ENCODE assay signal across 17 cellular contexts in genomic region chr10:117420768-117421167, GRCh38. TPM values are rescaled to one million over a fixed set of nuclear protein-coding genes. Genes with fewer than 3 reads are reported as not detected.
A peak's percentile ranks its signal among the peaks of the same experiment; 100 is the strongest.
DNase-seq lines count a peak whose midpoint lies in the region; ATAC-seq, FAIRE-seq and TF ChIP-seq lines count a peak whose summit lies in the region.
"Had no signal": no experiment of that assay in that cellular context is flagged by ENCODE, and none has a peak within 500 bp of the region (broad histone marks: within the 10 kb centered on the region; RNA-seq: fewer than 3 reads in every experiment).

No MANE protein-coding gene starts in this region.

- H3K4me1 ChIP-seq in HepG2 (ENCODE audit: insufficient read depth, low read length), result peaks cover 16% of the 10 kb centered on the region
- H3K4me1 ChIP-seq in right lobe of liver, result no peaks in the 10 kb centered on the region
- H3K4me1 ChIP-seq in H1 (replicated peaks in 1 of 4; ENCODE audit: control insufficient read depth in 3 of 4, insufficient read depth in 4 of 4, low read length in 3 of 4), result peaks cover 0 to 10% (median 7%) of the 10 kb centered on the region in 4 experiments; a peak in 5 of 7 replicates
- peaks cover 27% of the 10 kb centered on the region for H3K4me1 ChIP-seq in parathyroid adenoma
- H3K4me1 ChIP-seq in body of pancreas, result no peaks in the 10 kb centered on the region
- H3K4me1 ChIP-seq in tibial artery, result no peaks in the 10 kb centered on the region

- H3K9ac ChIP-seq in HepG2 (ENCODE audit: insufficient read depth, low read depth, low read length) (no peak overlapping the region), H1 (replicated peaks in 1 of 4; ENCODE audit: extremely low read depth in 1 of 4, low read depth in 3 of 4, low read length in 3 of 4) (no peak overlapping the region), parathyroid adenoma (no peak overlapping the region)
- H3K9ac ChIP-seq: BLaER1 treated with 17β-estradiol and CSF1 and Interleukin-3, amounts not matched to agents 10 nM and 100 nM had no signal

- H3K27me3 ChIP-seq in HepG2 (ENCODE audit: control insufficient read depth in 1 of 2, insufficient read depth in 2 of 2, low read length in 2 of 2), result no peaks in the 10 kb centered on the region; a peak in 1 of 5 replicates
- no peaks in the 10 kb centered on the region for H3K27me3 ChIP-seq in right lobe of liver
- H3K27me3 ChIP-seq in H1 (replicated peaks in 1 of 4; ENCODE audit: control insufficient read depth in 3 of 4, extremely low read depth in 1 of 4, insufficient read depth in 3 of 4, low read length in 3 of 4), result no peaks in the 10 kb centered on the region
- no peaks in the 10 kb centered on the region for H3K27me3 ChIP-seq in parathyroid adenoma (ENCODE audit: control insufficient read depth, insufficient read depth, low read length)
- no peaks in the 10 kb centered on the region for H3K27me3 ChIP-seq in body of pancreas
- H3K27me3 ChIP-seq in tibial artery, result peaks cover 0 to 9% of the 10 kb centered on the region in 2 donors
- H3K27me3 ChIP-seq: BLaER1 treated with 17β-estradiol and CSF1 and Interleukin-3, amounts not matched to agents 10 nM and 100 nM had no signal

- H2AK5ac ChIP-seq in H1 (ENCODE audit: low read depth, low read length), result no peak overlapping the region

- TF ChIP-seq CTCF in HepG2 (CRISPR knock-in tag; IDR thresholded peaks at IDR 0.05) (no peak), right lobe of liver (IDR thresholded peaks at IDR 0.05) (no peak), H1 (IDR thresholded peaks at IDR 0.05; ENCODE audit: control extremely low read depth in 1 of 3, insufficient read depth in 1 of 3, low read depth in 1 of 3, low read length in 3 of 3) (no peak), parathyroid adenoma (IDR thresholded peaks at IDR 0.05) (no peak), body of pancreas (IDR thresholded peaks at IDR 0.05) (no peak), tibial artery (IDR thresholded peaks at IDR 0.05) (no peak)

- FAIRE-seq in HepG2 (lab: Jason Lieb, UNC), result no peak
- no peak for FAIRE-seq in H1 (lab: Jason Lieb, UNC)
- FAIRE-seq: G401.6, GM12891, GM19239 had no signal

- no peak overlapping the region for H3K4me3 ChIP-seq in HepG2 (replicated peaks in 1 of 3; ENCODE audit: insufficient read depth in 1 of 3, low read depth in 2 of 3, low read length in 3 of 3)
- H3K4me3 ChIP-seq in right lobe of liver, result no peak overlapping the region
- no peak overlapping the region for H3K4me3 ChIP-seq in H1 (ENCODE audit: extremely low read depth in 1 of 4, insufficient read depth in 2 of 4, low read depth in 3 of 4, low read length in 4 of 4)
- H3K4me3 ChIP-seq in parathyroid adenoma (ENCODE audit: low read depth, low read length), result no peak overlapping the region
- H3K4me3 ChIP-seq in body of pancreas, result no peak overlapping the region
- no peak overlapping the region for H3K4me3 ChIP-seq in tibial artery
- H3K4me3 ChIP-seq: BLaER1 treated with 17β-estradiol and CSF1 and Interleukin-3, amounts not matched to agents 10 nM and 100 nM; HAP-1 had no signal

- no peak overlapping the region for H3K4ac ChIP-seq in H1 (replicated peaks; ENCODE audit: insufficient read length, low read depth, low read length)

- intact Hi-C loops in HepG2 (cut with micrococcal nuclease; ENCODE audit: unreplicated experiment) (no loop called here), right lobe of liver (cut with DNase I) (no loop called here), body of pancreas (cut with DNase I) (no loop called here), tibial artery (cut with DNase I; ENCODE audit: low total_unique reads) (no loop called here)

- H4K91ac ChIP-seq in H1 (replicated peaks; ENCODE audit: insufficient read length, low read length), result no peak overlapping the region

- no peak overlapping the region for H3K18ac ChIP-seq in H1 (ENCODE audit: extremely low read depth, low read length)

- H2BK20ac ChIP-seq in H1 (ENCODE audit: low read length), result no peak overlapping the region

- DNase-seq in HepG2 (ENCODE audit: low spot score) (no peak), right lobe of liver (no peak), H1 (ENCODE audit: low read depth in 1 of 2, low spot score in 2 of 2) (no peak), mesenteric fat pad (ENCODE audit: low spot score) (peak; percentile 57), body of pancreas (no peak), tibial artery (no peak)
- DNase-seq: CD4-positive, CD25-positive, alpha-beta regulatory T cell; CD8-positive, alpha-beta memory T cell; COR-L47; DMS 273 treated with DMSO at 0.1 percent for 48 hours had no signal

- H3K36me3 ChIP-seq in HepG2 (replicated peaks in 1 of 2; ENCODE audit: control insufficient read depth in 1 of 2, insufficient read depth in 2 of 2, low read length in 2 of 2), result no peaks in the 10 kb centered on the region
- H3K36me3 ChIP-seq in right lobe of liver, result no peaks in the 10 kb centered on the region
- no peaks in the 10 kb centered on the region for H3K36me3 ChIP-seq in H1 (ENCODE audit: control insufficient read depth in 2 of 4, insufficient read depth in 4 of 4, low read length in 3 of 4)
- no peaks in the 10 kb centered on the region for H3K36me3 ChIP-seq in parathyroid adenoma (ENCODE audit: control insufficient read depth, insufficient read depth, low read length)
- no peaks in the 10 kb centered on the region for H3K36me3 ChIP-seq in body of pancreas (replicated peaks in 1 of 2; ENCODE audit: insufficient read depth in 1 of 2, low read depth in 2 of 2)
- no peaks in the 10 kb centered on the region for H3K36me3 ChIP-seq in tibial artery
- H3K36me3 ChIP-seq: BLaER1 treated with 17β-estradiol and CSF1 and Interleukin-3, amounts not matched to agents 10 nM and 100 nM; HAP-1 had no signal

- TF ChIP-seq EP300 in HepG2 (IDR thresholded peaks at IDR 0.05; ENCODE audit: low read depth in 2 of 2, low read length in 2 of 2) (no peak), HepG2 (CRISPR knock-in tag; IDR thresholded peaks at IDR 0.05; ENCODE audit: borderline replicate concordance) (no peak), H1 (IDR thresholded peaks at IDR 0.05; ENCODE audit: borderline replicate concordance in 1 of 2, low read depth in 2 of 2, low read length in 2 of 2) (no peak)

- H2BK120ac ChIP-seq in H1 (replicated peaks; ENCODE audit: low read depth, low read length), result no peak overlapping the region

- peak overlapping the region; percentile 50; the same call in 1 of the 2 replicates for H2BK12ac ChIP-seq in H1 (ENCODE audit: low read depth, low read length)

- no peaks in the 10 kb centered on the region for H3K23me2 ChIP-seq in H1 (ENCODE audit: low read depth, low read length)

- H3K23ac ChIP-seq in H1 (ENCODE audit: insufficient read length), result no peak overlapping the region

- H2BK15ac ChIP-seq in H1 (ENCODE audit: low read length), result no peak overlapping the region

- BruUV-seq in HepG2 (replicated peaks; lab: Mats Ljungman, UMichigan), result no TSS peak

- H4K5ac ChIP-seq in H1 (ENCODE audit: insufficient read length, low read depth, low read length), result no peak overlapping the region

- in situ Hi-C loops in HepG2 (cut with HindIII; ENCODE audit: extremely low pct_ligation_motif_present, low pct_unique_long_range_greater_than_20kb), result no loop called here

- H4K8ac ChIP-seq in H1 (ENCODE audit: extremely low read depth, insufficient read depth, low read length), result no peak overlapping the region; the same call in 1 of the 2 replicates

- no peak for ATAC-seq in HepG2
- ATAC-seq in right lobe of liver, result no peak
- ATAC-seq in body of pancreas, result no peak
- no peak for ATAC-seq in HG03039 (IDR thresholded peaks at IDR 0.05; ENCODE audit: unreplicated experiment)

- H2AFZ ChIP-seq in HepG2 (ENCODE audit: low read length) (no peak overlapping the region), H1 (ENCODE audit: low read length) (no peak overlapping the region), parathyroid adenoma (peak overlapping the region; percentile 46)

- no peak overlapping the region for H3K27ac ChIP-seq in HepG2 (ENCODE audit: extremely low read length, insufficient read depth, low read length)
- H3K27ac ChIP-seq in right lobe of liver, result no peak overlapping the region
- no peak overlapping the region for H3K27ac ChIP-seq in H1 (ENCODE audit: low read depth, low read length)
- peak overlapping the region; percentile 63 for H3K27ac ChIP-seq in parathyroid adenoma
- no peak overlapping the region for H3K27ac ChIP-seq in body of pancreas
- H3K27ac ChIP-seq in tibial artery, result no peak overlapping the region
- H3K27ac ChIP-seq: BLaER1 treated with 17β-estradiol and CSF1 and Interleukin-3, amounts not matched to agents 10 nM and 100 nM had no signal

- no peak overlapping the region for H2BK5ac ChIP-seq in H1 (ENCODE audit: low read depth, low read length)

- H3K9me3 ChIP-seq in HepG2 (ENCODE audit: low read length), result no peaks in the 10 kb centered on the region
- no peaks in the 10 kb centered on the region for H3K9me3 ChIP-seq in right lobe of liver
- no peaks in the 10 kb centered on the region; a peak in 1 of 4 replicates for H3K9me3 ChIP-seq in H1 (ENCODE audit: insufficient read depth in 2 of 2, low read depth in 1 of 2, low read length in 1 of 2)
- H3K9me3 ChIP-seq in parathyroid adenoma (ENCODE audit: control insufficient read depth, low read length), result no peaks in the 10 kb centered on the region
- H3K9me3 ChIP-seq in body of pancreas, result peaks cover 0 to 10% (median 0%) of the 10 kb centered on the region in 3 donors
- H3K9me3 ChIP-seq in tibial artery, result peaks cover 0 to 5% (median 4%) of the 10 kb centered on the region in 3 donors
- H3K9me3 ChIP-seq: HAP-1 had no signal

- CTCF ChIA-PET in HepG2 (lab: Yijun Ruan, JAX; ENCODE audit: low intra/inter-chr PET ratio, low total read pairs), result no interaction called here
- CTCF ChIA-PET in H1 (lab: Charles Lee; ENCODE audit: partially characterized antibody), result interaction anchor here (0.6 to 1.9 kb wide), 4 partner anchors 13 to 31 kb away, joined by 3 to 4 read pairs (median 4); no protein-coding TSS in a partner anchor

- H3K14ac ChIP-seq in H1 (ENCODE audit: insufficient read length), result no peak overlapping the region

- H3K79me2 ChIP-seq in HepG2 (ENCODE audit: insufficient read depth, low read length), result no peaks in the 10 kb centered on the region
- H3K79me2 ChIP-seq in H1 (ENCODE audit: control insufficient read depth in 1 of 2, insufficient read depth in 2 of 2, low read length in 2 of 2), result no peaks in the 10 kb centered on the region
- no peaks in the 10 kb centered on the region for H3K79me2 ChIP-seq in parathyroid adenoma

- H3K4me2 ChIP-seq in HepG2 (ENCODE audit: low read depth, low read length) (no peak overlapping the region), H1 (ENCODE audit: insufficient read depth in 1 of 2, low read depth in 2 of 2, low read length in 2 of 2) (no peak overlapping the region), parathyroid adenoma (ENCODE audit: low read length) (no peak overlapping the region)
- H3K4me2 ChIP-seq: BLaER1 treated with 17β-estradiol and CSF1 and Interleukin-3, amounts not matched to agents 10 nM and 100 nM had no signal

- TF ChIP-seq POLR2A in HepG2 (IDR thresholded peaks at IDR 0.05; ENCODE audit: insufficient read depth in 1 of 2, low read depth in 2 of 2, low read length in 2 of 2) (no peak), right lobe of liver (IDR thresholded peaks at IDR 0.05) (no peak), H1 (IDR thresholded peaks at IDR 0.05; ENCODE audit: control extremely low read depth in 1 of 2, low read depth in 2 of 2, low read length in 2 of 2) (no peak), body of pancreas (IDR thresholded peaks at IDR 0.05) (no peak)

- H4K20me1 ChIP-seq in HepG2 (ENCODE audit: insufficient read depth, low read length) (no peaks in the 10 kb centered on the region), H1 (replicated peaks in 1 of 2; ENCODE audit: control insufficient read depth in 1 of 2, insufficient read depth in 2 of 2, low read length in 2 of 2) (no peaks in the 10 kb centered on the region)
- H4K20me1 ChIP-seq: BLaER1 treated with 17β-estradiol and CSF1 and Interleukin-3, amounts not matched to agents 10 nM and 100 nM had no signal

- POLR2A ChIA-PET in HepG2 (lab: Yijun Ruan, JAX) (no interaction called here), H1 (lab: Charles Lee; ENCODE audit: partially characterized antibody) (no interaction called here)

- no peak overlapping the region for H3K56ac ChIP-seq in H1 (replicated peaks; ENCODE audit: insufficient read length, low read depth, low read length)

- 53% methylated on average over 5 of the region's 5 CpGs for WGBS in HepG2 (ENCODE audit: low lambda C conversion rate)
- WGBS in right lobe of liver (ENCODE audit: insufficient coverage, low coverage, low lambda C conversion rate, missing lambda C conversion rate), result 63% methylated on average over 2 of the region's 5 CpGs
- WGBS in H1 (ENCODE audit: extremely low coverage in 1 of 2, insufficient coverage in 1 of 2, insufficient read length in 1 of 2, insufficient replicate concordance in 2 of 2, low coverage in 1 of 2, low lambda C conversion rate in 2 of 2, missing lambda C conversion rate in 1 of 2), 2 experiments, result 97% methylated on average over 5 of the region's 5 CpGs; no CpG with 5 or more reads in 1 of the 2 experiments
- 61 to 80% methylated on average over 2 to 5 of the region's 5 CpGs for WGBS in body of pancreas, 2 donors

- no peaks in the 10 kb centered on the region for H3K79me1 ChIP-seq in H1 (ENCODE audit: low read depth, low read length)

- no peak for TF ChIP-seq RAD21 in HepG2 (CRISPR knock-in tag; IDR thresholded peaks at IDR 0.05)
- no peak for TF ChIP-seq RAD21 in H1 (IDR thresholded peaks at IDR 0.05 in 1 of 2, conservative IDR thresholded peaks at IDR 0.05 in 1 of 2; ENCODE audit: low read depth in 2 of 2, low read length in 2 of 2)

RNA-seq across cellular contexts. Expression of gene PDZD8, which starts 45.5 kb away (rescaled TPM):
- total RNA-seq in HepG2 (2016; rRNA removed; fragmentation: Illumina TruSeq; extraction: Trizol), result 32.0 and 34.2 TPM in 2 replicates
- total RNA-seq in HepG2 (2016; cell fraction: cytosol; rRNA removed; fragmentation: Illumina TruSeq; extraction: Trizol; ENCODE audit: low read depth), result 1.8 and 3.3 TPM in 2 replicates
- 30.1 and 30.9 TPM in 2 replicates for total RNA-seq in HepG2 (2016; cell fraction: insoluble cytoplasmic fraction; rRNA removed; fragmentation: Illumina TruSeq; extraction: Trizol)
- 22.1 and 23.4 TPM in 2 replicates for total RNA-seq in HepG2 (2016; cell fraction: membrane; rRNA removed; fragmentation: Illumina TruSeq; extraction: Trizol)
- total RNA-seq in HepG2 (2016; cell fraction: nucleus; rRNA removed; fragmentation: Illumina TruSeq; extraction: Trizol), result 34.9 and 35.6 TPM in 2 replicates
- polyA plus RNA-seq in HepG2 (2011; rRNA removed), result 8.2 and 11.2 TPM in 2 replicates
- 5.4 and 9.0 TPM in 2 replicates for polyA plus RNA-seq in HepG2 (2011; cell fraction: cytosol; rRNA removed)
- polyA plus RNA-seq in HepG2 (2011; cell fraction: nucleus; rRNA removed), result 4.6 and 5.6 TPM in 2 replicates
- polyA plus RNA-seq in HepG2 (2012), result 13.9 and 14.8 TPM in 2 replicates
- polyA plus RNA-seq in HepG2 (2016; cell fraction: cytosol; fragmentation: Illumina TruSeq; extraction: Trizol; ENCODE audit: low read depth), result 1.5 and 2.0 TPM in 2 replicates
- polyA plus RNA-seq in HepG2 (2016; cell fraction: insoluble cytoplasmic fraction; fragmentation: Illumina TruSeq; extraction: Trizol; ENCODE audit: low read depth), result 20.4 and 20.5 TPM in 2 replicates
- polyA plus RNA-seq in HepG2 (2016; cell fraction: membrane; fragmentation: Illumina TruSeq; extraction: Trizol; ENCODE audit: low read depth), result 9.6 and 10.4 TPM in 2 replicates
- 17.1 and 18.4 TPM in 2 replicates for polyA plus RNA-seq in HepG2 (2016; cell fraction: nucleus; fragmentation: Illumina TruSeq; extraction: Trizol; ENCODE audit: insufficient read depth, low read depth)
- polyA minus RNA-seq in HepG2 (2011; rRNA and poly(A)+ RNA removed; ENCODE audit: low replicate concordance), result 21.5 and 39.5 TPM in 2 replicates
- polyA minus RNA-seq in HepG2 (2011; cell fraction: cytosol; rRNA and poly(A)+ RNA removed), result 38.4 and 49.5 TPM in 2 replicates
- polyA minus RNA-seq in HepG2 (2011; cell fraction: nucleus; rRNA and poly(A)+ RNA removed), result 38.2 and 59.4 TPM in 2 replicates
- 10 to 100 TPM; 33.5 to 59.7 (median 46.4) TPM for total RNA-seq in right lobe of liver
- total RNA-seq in H1 (2021; fragmentation: NEBNext Ultra II Directional; extraction: Animal tissue kit (Norgen Biotek cat#: 25700)), result 48.8 and 50.1 TPM in 2 replicates
- polyA plus RNA-seq in H1 (2011; rRNA removed), result 6.7 and 10.9 TPM in 2 replicates
- polyA plus RNA-seq in H1 (2011; cell fraction: cytosol; rRNA removed), result 14.2 TPM
- 22.0 TPM for polyA plus RNA-seq in H1 (2011; cell fraction: nucleus; rRNA removed)
- 16.8 to 29.7 TPM (median 21.9 TPM) in 4 replicates for polyA plus RNA-seq in H1 (2012, experiment 1 of 2)
- polyA plus RNA-seq in H1 (2012, experiment 2 of 2), result 0.97 TPM
- 27.3 TPM for polyA plus RNA-seq in H1 (2013, experiment 1 of 2)
- polyA plus RNA-seq in H1 (2013, experiment 2 of 2), result 28.1 TPM
- 69.6 and 96.0 TPM in 2 replicates for polyA minus RNA-seq in H1 (2011; rRNA and poly(A)+ RNA removed)
- 41.8 TPM for polyA minus RNA-seq in H1 (2011; cell fraction: cytosol; rRNA and poly(A)+ RNA removed)
- polyA minus RNA-seq in H1 (2011; cell fraction: nucleus; rRNA and poly(A)+ RNA removed), result 140 TPM
- 36.7 TPM for total RNA-seq in mesenteric fat pad
- total RNA-seq in body of pancreas, result 10 to 100 TPM; 34.3 to 36.8 TPM
